Comparison of ENCODE assay signal across 7 cellular contexts in genomic region chr7:138980575-138981285, GRCh38. TPM values are rescaled to one million over a fixed set of nuclear protein-coding genes. Genes with fewer than 3 reads are reported as not detected.
DNase-seq lines count a peak whose midpoint lies in the region; ATAC-seq and TF ChIP-seq lines count a peak whose summit lies in the region.

No MANE protein-coding gene starts in this region.

- DNase-seq in Kasumi-1 (lab: John Stamatoyannopoulos, UW) (peak; percentile 27 to 28), adrenal gland (peak in 4 of 7 donors; percentile 16 to 29 (median 26)), left lung (no peak), SKM-1 treated with dmso at 0.1 percent for 144 hours (lab: John Stamatoyannopoulos, UW; ENCODE audit: unreplicated experiment) (no peak)

- H3K27me3 ChIP-seq in adrenal gland (no peaks in the 10 kb centered on the region), left lung (peaks cover 0 to 40% of the 10 kb centered on the region in 2 donors), thymus (ENCODE audit: control insufficient read depth, insufficient read depth) (peaks cover 38% of the 10 kb centered on the region)

- no peak for TF ChIP-seq CTCF in adrenal gland (IDR thresholded peaks at IDR 0.05)
- TF ChIP-seq CTCF in left lung (IDR thresholded peaks at IDR 0.05) = no peak

- 0 to 1% (median 0%) methylated on average over 20 to 66 of the region's 66 CpGs for WGBS in adrenal gland, 4 donors
- 1% methylated on average over 66 of the region's 66 CpGs for WGBS in thymus

- TF ChIP-seq POLR2A in adrenal gland (IDR thresholded peaks at IDR 0.05) = no peak

- intact Hi-C loops in adrenal gland (cut with DNase I) (loop anchor here (5.0 kb wide), 2 partner anchors 83 to 88 kb away; no protein-coding TSS in a partner anchor), left lung (cut with DNase I) (loop anchor here in 1 of 2 donors (10.0 kb wide), 1 partner anchor 96 kb away; no protein-coding TSS in a partner anchor)

- H3K36me3 ChIP-seq in adrenal gland (replicated peaks in 1 of 2) (no peaks in the 10 kb centered on the region), left lung (no peaks in the 10 kb centered on the region), thymus (ENCODE audit: control insufficient read depth, insufficient read depth) (no peaks in the 10 kb centered on the region)

- H3K27ac ChIP-seq in adrenal gland = peak overlapping the region in 2 of 5 donors; percentile 6 to 71
- H3K27ac ChIP-seq in left lung = no peak overlapping the region
- H3K27ac ChIP-seq in thymus (ENCODE audit: low read depth) = no peak overlapping the region

- peak overlapping the region in 2 of 4 donors; percentile 23 to 79 for H3K4me3 ChIP-seq in adrenal gland
- H3K4me3 ChIP-seq in left lung = peak overlapping the region; percentile 51 to 52
- H3K4me3 ChIP-seq in thymus (ENCODE audit: low read length) = peak overlapping the region; percentile 78

- peak; percentile 49 for ATAC-seq in GM18498 (IDR thresholded peaks at IDR 0.05; ENCODE audit: unreplicated experiment)
- peak; percentile 49 for ATAC-seq in GM21737 (IDR thresholded peaks at IDR 0.05; ENCODE audit: unreplicated experiment)
- ATAC-seq in left lung = peak; percentile 28

- H3K9me3 ChIP-seq in adrenal gland (replicated peaks in 1 of 3) (no peaks in the 10 kb centered on the region), left lung (no peaks in the 10 kb centered on the region), thymus (ENCODE audit: control insufficient read depth) (no peaks in the 10 kb centered on the region)

- peaks cover 9 to 21% of the 10 kb centered on the region in 2 donors for H3K4me1 ChIP-seq in adrenal gland (replicated peaks in 1 of 2)
- H3K4me1 ChIP-seq in left lung = peaks cover 0 to 17% of the 10 kb centered on the region in 2 donors
- H3K4me1 ChIP-seq in thymus (ENCODE audit: control insufficient read depth, insufficient read depth, low read length) = no peaks in the 10 kb centered on the region

RNA-seq across cellular contexts. Expression of gene KIAA1549, which starts 0.5 kb away (rescaled TPM):
- total RNA-seq in adrenal gland (1 to 10 TPM; 1.8 to 7.6 (median 3.7) TPM), left lung (1 to 10 TPM; 4.1 to 4.8 TPM)
- polyA plus RNA-seq in adrenal gland (1 to 10 TPM; 1.3 to 4.0 (median 1.7) TPM), thymus (0.48 TPM)

RNA-seq across cellular contexts. Expression of gene ZC3HAV1L, which starts 55.1 kb away (rescaled TPM):
- total RNA-seq in adrenal gland (10 to 100 TPM in 7 of 8 donors, 1 to 10 TPM in 1; 7.4 to 27.2 (median 17.0) TPM), left lung (10 to 100 TPM in 1 of 2 donors, 1 to 10 TPM in 1; 8.4 to 12.4 TPM)
- polyA plus RNA-seq in adrenal gland (1 to 10 TPM in 2 of 3 donors, under 1 TPM in 1; 0.30 to 3.4 (median 1.3) TPM), thymus (0.50 TPM)

Comparison
In these comparisons a context has a peak if more than half of its experiments do, and no peak if none do; other contexts are left out.
1. DNase-seq: peak in Kasumi-1 (2 of 2) and adrenal gland (4 of 7); none in left lung (0 of 2) and SKM-1 treated with dmso at 0.1 percent for 144 hours (single experiment).
2. Peak in every context shown above with its lines, with median percentiles within 50 percentile points of each other: ATAC-seq.